ENCODE assay signal across 1 cellular context in the genomic region with DNA sequence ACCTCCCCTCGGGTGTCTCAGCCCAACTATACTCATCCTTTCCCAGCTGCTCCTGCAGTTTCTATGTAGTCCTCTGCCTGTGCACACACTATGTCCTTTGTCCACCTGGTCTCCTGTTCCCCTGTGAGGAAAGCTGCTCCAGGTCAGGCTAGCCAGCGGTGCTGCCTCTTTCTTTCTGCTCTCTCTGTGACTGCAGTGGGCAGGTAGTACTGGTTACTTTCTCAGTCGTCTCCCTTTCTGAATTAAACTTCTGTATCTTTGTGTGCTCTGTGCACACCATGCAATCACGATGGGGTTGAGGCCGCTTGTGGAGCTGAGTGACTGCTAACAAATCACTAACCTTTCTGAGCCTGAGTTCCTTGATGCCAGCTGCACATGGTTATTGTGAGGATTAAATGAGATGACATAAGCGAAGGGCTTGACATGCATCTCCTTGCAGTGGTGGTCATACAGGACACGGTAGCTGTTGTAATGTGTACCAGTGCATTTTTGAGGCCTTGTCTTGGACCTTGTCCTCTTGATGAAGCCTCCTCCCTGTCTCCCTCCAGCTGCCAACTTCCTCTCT.
TF ChIP-seq lines count a peak whose summit lies in the region.

No MANE protein-coding gene starts in this region.

TF ChIP-seq in GM12878, 131 proteins besides CTCF, POLR2A, EP300 and RAD21:
- TF ChIP-seq IRF4 (IDR thresholded peaks at IDR 0.05; ENCODE audit: low read depth, low read length) (no peak), MLLT1 (IDR thresholded peaks at IDR 0.05) (peak; percentile 42), MTA2 (IDR thresholded peaks at IDR 0.05; ENCODE audit: low read depth) (no peak), SRF (IDR thresholded peaks at IDR 0.05; ENCODE audit: low read depth in 2 of 2, low read length in 2 of 2) (no peak), ZZZ3 (IDR thresholded peaks at IDR 0.05; ENCODE audit: control insufficient read depth, insufficient read length, low read depth) (no peak), YY1 (IDR thresholded peaks at IDR 0.05; ENCODE audit: low read depth, low read length) (no peak)
- TF ChIP-seq, protein P1, sequence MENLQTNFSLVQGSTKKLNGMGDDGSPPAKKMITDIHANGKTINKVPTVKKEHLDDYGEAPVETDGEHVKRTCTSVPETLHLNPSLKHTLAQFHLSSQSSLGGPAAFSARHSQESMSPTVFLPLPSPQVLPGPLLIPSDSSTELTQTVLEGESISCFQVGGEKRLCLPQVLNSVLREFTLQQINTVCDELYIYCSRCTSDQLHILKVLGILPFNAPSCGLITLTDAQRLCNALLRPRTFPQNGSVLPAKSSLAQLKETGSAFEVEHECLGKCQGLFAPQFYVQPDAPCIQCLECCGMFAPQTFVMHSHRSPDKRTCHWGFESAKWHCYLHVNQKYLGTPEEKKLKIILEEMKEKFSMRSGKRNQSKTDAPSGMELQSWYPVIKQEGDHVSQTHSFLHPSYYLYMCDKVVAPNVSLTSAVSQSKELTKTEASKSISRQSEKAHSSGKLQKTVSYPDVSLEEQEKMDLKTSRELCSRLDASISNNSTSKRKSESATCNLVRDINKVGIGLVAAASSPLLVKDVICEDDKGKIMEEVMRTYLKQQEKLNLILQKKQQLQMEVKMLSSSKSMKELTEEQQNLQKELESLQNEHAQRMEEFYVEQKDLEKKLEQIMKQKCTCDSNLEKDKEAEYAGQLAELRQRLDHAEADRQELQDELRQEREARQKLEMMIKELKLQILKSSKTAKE (IDR thresholded peaks at IDR 0.05; ENCODE audit: low read depth, poor library complexity, severe bottlenecking), result no peak
- TF ChIP-seq, protein P2, sequence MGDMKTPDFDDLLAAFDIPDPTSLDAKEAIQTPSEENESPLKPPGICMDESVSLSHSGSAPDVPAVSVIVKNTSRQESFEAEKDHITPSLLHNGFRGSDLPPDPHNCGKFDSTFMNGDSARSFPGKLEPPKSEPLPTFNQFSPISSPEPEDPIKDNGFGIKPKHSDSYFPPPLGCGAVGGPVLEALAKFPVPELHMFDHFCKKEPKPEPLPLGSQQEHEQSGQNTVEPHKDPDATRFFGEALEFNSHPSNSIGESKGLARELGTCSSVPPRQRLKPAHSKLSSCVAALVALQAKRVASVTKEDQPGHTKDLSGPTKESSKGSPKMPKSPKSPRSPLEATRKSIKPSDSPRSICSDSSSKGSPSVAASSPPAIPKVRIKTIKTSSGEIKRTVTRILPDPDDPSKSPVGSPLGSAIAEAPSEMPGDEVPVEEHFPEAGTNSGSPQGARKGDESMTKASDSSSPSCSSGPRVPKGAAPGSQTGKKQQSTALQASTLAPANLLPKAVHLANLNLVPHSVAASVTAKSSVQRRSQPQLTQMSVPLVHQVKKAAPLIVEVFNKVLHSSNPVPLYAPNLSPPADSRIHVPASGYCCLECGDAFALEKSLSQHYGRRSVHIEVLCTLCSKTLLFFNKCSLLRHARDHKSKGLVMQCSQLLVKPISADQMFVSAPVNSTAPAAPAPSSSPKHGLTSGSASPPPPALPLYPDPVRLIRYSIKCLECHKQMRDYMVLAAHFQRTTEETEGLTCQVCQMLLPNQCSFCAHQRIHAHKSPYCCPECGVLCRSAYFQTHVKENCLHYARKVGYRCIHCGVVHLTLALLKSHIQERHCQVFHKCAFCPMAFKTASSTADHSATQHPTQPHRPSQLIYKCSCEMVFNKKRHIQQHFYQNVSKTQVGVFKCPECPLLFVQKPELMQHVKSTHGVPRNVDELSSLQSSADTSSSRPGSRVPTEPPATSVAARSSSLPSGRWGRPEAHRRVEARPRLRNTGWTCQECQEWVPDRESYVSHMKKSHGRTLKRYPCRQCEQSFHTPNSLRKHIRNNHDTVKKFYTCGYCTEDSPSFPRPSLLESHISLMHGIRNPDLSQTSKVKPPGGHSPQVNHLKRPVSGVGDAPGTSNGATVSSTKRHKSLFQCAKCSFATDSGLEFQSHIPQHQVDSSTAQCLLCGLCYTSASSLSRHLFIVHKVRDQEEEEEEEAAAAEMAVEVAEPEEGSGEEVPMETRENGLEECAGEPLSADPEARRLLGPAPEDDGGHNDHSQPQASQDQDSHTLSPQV (IDR thresholded peaks at IDR 0.05), result no peak
